ENCODE assay signal across 21 cellular contexts in the genomic region with DNA sequence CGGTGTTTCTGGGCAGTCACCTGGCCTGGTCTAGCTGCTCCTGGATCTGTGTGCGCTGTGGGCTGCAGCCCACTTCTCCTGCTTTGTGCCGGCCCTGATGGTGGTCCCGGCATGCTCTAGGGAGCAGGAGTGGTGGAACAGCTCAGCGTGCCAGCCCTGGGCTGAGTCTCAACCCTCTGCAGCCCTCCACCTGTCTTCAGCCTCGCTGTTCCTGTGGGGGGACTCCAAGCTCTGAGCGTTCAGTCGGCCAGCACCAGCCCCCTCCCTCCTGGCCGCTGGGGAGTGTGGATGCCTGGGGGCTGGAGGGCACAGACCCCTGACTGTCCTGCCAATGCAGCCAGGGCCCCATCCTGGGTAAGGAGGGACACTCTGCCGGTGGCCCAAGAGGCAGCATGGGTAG. TPM values are rescaled to one million over a fixed set of nuclear protein-coding genes. Genes with fewer than 3 reads are reported as not detected.
"Had no signal": no experiment of that assay in that cellular context is flagged by ENCODE, and none has a peak within 500 bp of the region (broad histone marks: within the 10 kb centered on the region; RNA-seq: fewer than 3 reads in every experiment).

No MANE protein-coding gene starts in this region.

- H3K4me2 ChIP-seq: KMS-11 had no signal

- H3K27me3 ChIP-seq: SJSA1 had no signal

- DNase-seq: Kasumi-1, MM.1S, NCI-H1092 treated with DMSO at 0.1 percent for 48 hours, NCI-H1436, NCI-H187, NCI-H2029, NCI-H2081 treated with DMSO at 0.1 percent for 48 hours, NCI-H2171, NCI-H226, NCI-H446, NCI-H510A, NCI-H524 treated with DMSO at 0.1 percent for 48 hours, NCI-H69, NCI-H774, RPMI8226, SIG-M5 had no signal

- H3K9me3 ChIP-seq: SJSA1 had no signal

- H3K9ac ChIP-seq: KMS-11 had no signal

- H3K27ac ChIP-seq: HL-60, KMS-11, SJSA1, SK-N-MC had no signal

- ATAC-seq: K562 had no signal

- H3K4me3 ChIP-seq: K562, SJSA1, SK-N-MC had no signal

- H3K36me3 ChIP-seq: SJSA1 had no signal

RNA-seq across cellular contexts. Expression of gene RASD1, which starts 23.7 kb away (rescaled TPM):
- polyA plus RNA-seq: K562 had no signal
